In genomic region chr1:31027693-31028526, GRCh38 we compare ENCODE assay signal across 10 cellular contexts. TPM values are rescaled to one million over a fixed set of nuclear protein-coding genes. Genes with fewer than 3 reads are reported as not detected.
DNase-seq lines count a peak whose midpoint lies in the region; ATAC-seq and TF ChIP-seq lines count a peak whose summit lies in the region.
"Had no signal": no experiment of that assay in that cellular context is flagged by ENCODE, and none has a peak within 500 bp of the region (broad histone marks: within the 10 kb centered on the region; RNA-seq: fewer than 3 reads in every experiment).

No MANE protein-coding gene starts in this region.

- H3K36me3 ChIP-seq in upper lobe of left lung: peaks cover 0 to 3% (median 0%) of the 10 kb centered on the region in 4 donors
- H3K36me3 ChIP-seq: thoracic aorta had no signal

- H3K27ac ChIP-seq in upper lobe of left lung: peak overlapping the region in 3 of 4 donors; percentile 4 to 49 (median 30)

- no peak overlapping the region for H3K4me3 ChIP-seq in upper lobe of left lung
- H3K4me3 ChIP-seq: thoracic aorta had no signal

- peaks cover 81% of the 10 kb centered on the region for H3K36me3 Mint-ChIP-seq in activated T-cell treated with anti-CD3 and anti-CD28 coated beads, Interleukin-2, amount 50 U/mL, for 24 hours (ENCODE audit: low read depth)

- intact Hi-C loops in Right ventricle myocardium superior (cut with DNase I): no loop called here

- no peaks in the 10 kb centered on the region for H3K27me3 Mint-ChIP-seq in activated T-cell treated with anti-CD3 and anti-CD28 coated beads, Interleukin-2, amount 50 U/mL, for 24 hours

- H3K4me3 Mint-ChIP-seq in activated T-cell treated with anti-CD3 and anti-CD28 coated beads, Interleukin-2, amount 50 U/mL, for 24 hours: no peak overlapping the region

- H3K27me3 ChIP-seq in upper lobe of left lung: no peaks in the 10 kb centered on the region

- H3K27ac Mint-ChIP-seq in activated T-cell treated with anti-CD3 and anti-CD28 coated beads, Interleukin-2, amount 50 U/mL, for 24 hours: peak overlapping the region; percentile 12

- H3K4me1 Mint-ChIP-seq in activated T-cell treated with anti-CD3 and anti-CD28 coated beads, Interleukin-2, amount 50 U/mL, for 24 hours (ENCODE audit: low read depth): peaks cover 85% of the 10 kb centered on the region

- H3K9me3 ChIP-seq in upper lobe of left lung: no peaks in the 10 kb centered on the region
- H3K9me3 ChIP-seq: thoracic aorta had no signal

- 53 to 55% methylated on average over 3 of the region's 3 CpGs for WGBS in upper lobe of left lung, 2 donors

- ATAC-seq in Right ventricle myocardium superior (ENCODE audit: poor library complexity): peak; percentile 54
- peak in 1 of 2 donors; percentile 64 for ATAC-seq in upper lobe of left lung (ENCODE audit: low FRiP score in 2 of 2)

- DNase-seq in activated T-cell treated with anti-CD3 and anti-CD28 coated beads, Interleukin-2, amount 50 U/mL, for 24 hours: no peak
- DNase-seq in activated T-cell treated with anti-CD3 and anti-CD28 coated beads for 4 hours: no peak
- peak; percentile 95 for DNase-seq in SIG-M5 treated with dmso at 0.1 percent for 504 hours (lab: John Stamatoyannopoulos, UW; ENCODE audit: unreplicated experiment)
- no peak for DNase-seq in Right ventricle myocardium superior
- DNase-seq in upper lobe of left lung: no peak
- DNase-seq in central memory CD4-positive, alpha-beta T cell: no peak
- DNase-seq in NCI-H82 (lab: John Stamatoyannopoulos, UW): no peak
- DNase-seq in mesenteric fat pad (ENCODE audit: low spot score): no peak
- DNase-seq: activated naive CD4-positive, alpha-beta T cell treated with Interleukin-2 at 50 U/mL for 16 hours had no signal

- no peaks in the 10 kb centered on the region for H3K9me3 Mint-ChIP-seq in activated T-cell treated with anti-CD3 and anti-CD28 coated beads, Interleukin-2, amount 50 U/mL, for 24 hours

- H3K4me1 ChIP-seq in upper lobe of left lung: peaks cover 41 to 55% (median 49%) of the 10 kb centered on the region in 4 donors

- no peak for TF ChIP-seq EP300 in upper lobe of left lung (IDR thresholded peaks at IDR 0.05)

- TF ChIP-seq POLR2A in upper lobe of left lung (IDR thresholded peaks at IDR 0.05): no peak

- TF ChIP-seq CTCF in upper lobe of left lung (IDR thresholded peaks at IDR 0.05): no peak

RNA-seq across cellular contexts. Expression of gene PUM1, which starts 37.6 kb away (rescaled TPM):
- total RNA-seq in Right ventricle myocardium superior (66.1 TPM), upper lobe of left lung (100 to 1,000 TPM in 3 of 6 donors, 10 to 100 TPM in 3; 85.7 to 124 (median 99.8) TPM), mesenteric fat pad (114 TPM)
